ENCODE assay signal across 3 cellular contexts in genomic region chr18:70073442-70073841, GRCh38.
"Had no signal": no experiment of that assay in that cellular context is flagged by ENCODE, and none has a peak within 500 bp of the region (broad histone marks: within the 10 kb centered on the region; RNA-seq: fewer than 3 reads in every experiment).

No MANE protein-coding gene starts in this region.

- H3K4me1 Mint-ChIP-seq: GM23338, H9 had no signal

- H3K4me3 ChIP-seq: GM23338, K562 had no signal

- H3K27ac Mint-ChIP-seq: GM23338 had no signal

- H3K9me3 Mint-ChIP-seq: GM23338, H9 had no signal

- ATAC-seq: GM23338 had no signal

- H3K4me3 Mint-ChIP-seq: GM23338, H9 had no signal

- DNase-seq: H9 had no signal
